In the genomic region with DNA sequence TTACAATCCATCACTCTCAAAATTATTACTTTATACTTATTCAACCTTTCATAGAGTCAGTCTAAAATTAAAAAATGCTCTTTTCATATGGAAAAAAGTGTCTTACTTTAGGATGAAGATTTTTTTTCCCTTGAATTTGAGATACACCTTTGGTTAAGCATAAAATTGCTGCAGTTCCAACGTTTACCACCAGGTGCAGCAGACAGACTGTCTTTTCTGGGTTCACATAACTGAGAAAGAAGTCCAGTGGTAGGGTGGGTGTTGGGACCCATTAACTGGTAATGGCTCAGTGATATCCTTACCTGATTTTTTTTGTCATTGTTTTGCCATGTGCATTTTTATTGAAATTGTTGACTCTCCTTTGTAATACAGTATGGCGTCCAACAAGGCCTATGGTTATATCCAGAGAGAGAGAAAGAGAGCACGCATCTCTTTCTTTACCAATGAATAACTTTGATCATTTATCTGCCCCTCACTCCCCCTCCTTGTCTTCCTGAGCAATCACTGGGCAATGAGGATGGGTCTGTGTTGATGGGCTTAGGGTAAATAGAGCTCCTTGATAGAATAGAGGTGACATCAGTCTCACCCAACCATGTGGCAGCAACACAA, we compare ENCODE assay signal across 8 cellular contexts.
DNase-seq lines count a peak whose midpoint lies in the region; FAIRE-seq and TF ChIP-seq lines count a peak whose summit lies in the region.

No MANE protein-coding gene starts in this region.

- H3K36me3 ChIP-seq in MM.1S (replicated peaks; ENCODE audit: insufficient read depth, low read length) (no peaks in the 10 kb centered on the region), bronchial epithelial cell (ENCODE audit: control insufficient read depth, insufficient read depth, low read length) (no peaks in the 10 kb centered on the region), stomach (no peaks in the 10 kb centered on the region)

- H3K4me1 ChIP-seq in MM.1S (ENCODE audit: low read length) (no peaks in the 10 kb centered on the region), stomach (peaks cover 0 to 4% (median 0%) of the 10 kb centered on the region in 4 donors)

- FAIRE-seq in bronchial epithelial cell (lab: Jason Lieb, UNC), result no peak

- H3K9me2 ChIP-seq in MM.1S (replicated peaks; ENCODE audit: insufficient read depth, low read length), result no peaks in the 10 kb centered on the region

- no peaks in the 10 kb centered on the region for H3K9me3 ChIP-seq in MM.1S (replicated peaks; ENCODE audit: insufficient read depth, low read length)
- H3K9me3 ChIP-seq in stomach, result no peaks in the 10 kb centered on the region

- H3F3A ChIP-seq in MM.1S (ENCODE audit: insufficient read depth, low read length), result no peaks in the 10 kb centered on the region

- no peak overlapping the region for H3K4me2 ChIP-seq in MM.1S (ENCODE audit: low read depth, low read length)

- H3K27ac ChIP-seq in MM.1S (ENCODE audit: low read length) (no peak overlapping the region), stomach (no peak overlapping the region)

- H3K27me3 ChIP-seq in MM.1S (replicated peaks; ENCODE audit: insufficient read depth, low read length) (no peaks in the 10 kb centered on the region), bronchial epithelial cell (ENCODE audit: control insufficient read depth, insufficient read depth, low read length) (no peaks in the 10 kb centered on the region), stomach (no peaks in the 10 kb centered on the region)

- TF ChIP-seq EP300 in stomach (IDR thresholded peaks at IDR 0.05), result no peak

- no peaks in the 10 kb centered on the region for H4K20me1 ChIP-seq in MM.1S (ENCODE audit: insufficient read depth, low read length)

- DNase-seq in NOMO-1 treated with DMSO at 0.1 percent for 48 hours (lab: John Stamatoyannopoulos, UW; ENCODE audit: unreplicated experiment) (peak; percentile 3), NOMO-1 treated with dmso at 0.1 percent for 144 hours (lab: John Stamatoyannopoulos, UW; ENCODE audit: unreplicated experiment) (no peak), MM.1S (peak; percentile 35), bronchial epithelial cell (ENCODE audit: low read depth) (peak; percentile 22), retinal pigment epithelial cell (ENCODE audit: low read depth) (no peak), NCI-H446 treated with DMSO at 0.1 percent for 48 hours (lab: John Stamatoyannopoulos, UW) (no peak), stomach (no peak)
- no peak for DNase-seq in central memory CD4-positive, alpha-beta T cell

- WGBS in stomach, 5 donors, result 65 to 72% (median 69%) methylated on average over 3 of the region's 3 CpGs

- H2AFZ ChIP-seq in MM.1S (ENCODE audit: low read length), result no peak overlapping the region

- peak; percentile 63 for TF ChIP-seq CTCF in MM.1S (IDR thresholded peaks at IDR 0.05; ENCODE audit: low read length)
- TF ChIP-seq CTCF in bronchial epithelial cell (IDR thresholded peaks at IDR 0.05; ENCODE audit: insufficient read depth, low read length, severe bottlenecking), result peak; percentile 50
- peak; percentile 78 for TF ChIP-seq CTCF in retinal pigment epithelial cell (conservative IDR thresholded peaks at IDR 0.05; ENCODE audit: low read depth, low read length)
- peak in 3 of 7 experiments; percentile 6 to 39 (median 11) for TF ChIP-seq CTCF in stomach (IDR thresholded peaks at IDR 0.05)

- intact Hi-C loops in stomach (cut with DNase I; ENCODE audit: low total_unique reads), result no loop called here

- no peak overlapping the region for H3K4me3 ChIP-seq in MM.1S (ENCODE audit: low read length)
- no peak overlapping the region for H3K4me3 ChIP-seq in bronchial epithelial cell (ENCODE audit: low read depth, low read length)
- no peak overlapping the region for H3K4me3 ChIP-seq in retinal pigment epithelial cell (ENCODE audit: low read length)
- no peak overlapping the region for H3K4me3 ChIP-seq in stomach

- H3K9ac ChIP-seq in MM.1S (ENCODE audit: low read length), result no peak overlapping the region

- peaks cover 16% of the 10 kb centered on the region for H3K79me2 ChIP-seq in MM.1S (ENCODE audit: low read length)

- no peak for TF ChIP-seq POLR2A in stomach (IDR thresholded peaks at IDR 0.05)

Comparison
In these comparisons a context has a peak if more than half of its experiments do, and no peak if none do; other contexts are left out.
1. DNase-seq: peak in NOMO-1 treated with DMSO at 0.1 percent for 48 hours (single experiment), MM.1S (single experiment) and bronchial epithelial cell (single experiment); none in NOMO-1 treated with dmso at 0.1 percent for 144 hours (single experiment), retinal pigment epithelial cell (single experiment), central memory CD4-positive, alpha-beta T cell (single experiment), NCI-H446 treated with DMSO at 0.1 percent for 48 hours (single experiment) and stomach (single experiment).